ENCODE assay signal across 9 cellular contexts in the genomic region with DNA sequence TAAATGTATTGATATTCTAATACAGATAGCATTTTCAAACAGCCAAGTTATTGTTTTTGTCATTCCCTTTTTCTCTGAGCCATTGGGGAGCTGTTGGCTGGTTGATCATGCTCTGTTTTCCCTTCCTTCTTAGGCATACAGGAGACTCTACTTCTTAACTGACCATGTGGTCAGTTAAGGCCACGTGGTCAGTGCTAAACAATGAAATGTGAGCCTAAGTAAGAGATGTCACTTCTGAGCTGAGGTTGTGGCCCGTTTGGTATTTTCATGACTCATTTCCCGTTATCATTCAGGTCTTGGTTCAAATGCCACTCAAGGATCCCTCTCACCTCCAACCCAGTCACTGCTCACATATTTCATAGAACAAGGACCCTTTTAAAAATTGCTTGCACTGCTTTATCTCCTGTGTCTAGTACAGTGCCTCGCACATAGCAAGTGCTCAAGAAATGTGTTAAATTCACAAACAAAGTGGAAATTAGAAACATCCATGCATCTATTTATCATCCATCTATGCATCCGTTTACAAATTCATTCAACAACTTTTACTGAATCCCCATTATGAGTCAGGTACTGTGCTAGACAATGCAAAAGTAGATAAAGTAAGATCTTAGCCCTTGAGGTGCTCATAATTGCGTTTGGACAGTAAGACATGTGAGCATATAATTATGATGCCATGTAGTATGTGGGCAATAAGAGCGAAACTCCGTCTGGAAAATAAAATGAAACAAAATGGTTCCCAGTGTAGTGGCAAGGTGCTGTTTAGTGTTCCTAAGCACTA. TPM values are rescaled to one million over a fixed set of nuclear protein-coding genes. Genes with fewer than 3 reads are reported as not detected.
A peak's percentile ranks its signal among the peaks of the same experiment; 100 is the strongest.
DNase-seq lines count a peak whose midpoint lies in the region; ATAC-seq, FAIRE-seq and TF ChIP-seq lines count a peak whose summit lies in the region.
"Had no signal": no experiment of that assay in that cellular context is flagged by ENCODE, and none has a peak within 500 bp of the region (broad histone marks: within the 10 kb centered on the region; RNA-seq: fewer than 3 reads in every experiment).

No MANE protein-coding gene starts in this region.

- no peaks in the 10 kb centered on the region for H3K27me3 Mint-ChIP-seq in natural killer cell treated with Interleukin-12 subunit alpha and Interleukin-12 subunit beta and Interleukin-15 and Interleukin-18, amount 100 ng/mL, for 72 hours

- no peaks in the 10 kb centered on the region for H3K36me3 Mint-ChIP-seq in natural killer cell treated with Interleukin-12 subunit alpha and Interleukin-12 subunit beta and Interleukin-15 and Interleukin-18, amount 100 ng/mL, for 72 hours

- peak overlapping the region; percentile 82 to 89 for H3K27ac Mint-ChIP-seq in natural killer cell treated with Interleukin-12 subunit alpha and Interleukin-12 subunit beta and Interleukin-15 and Interleukin-18, amount 100 ng/mL, for 72 hours

- FAIRE-seq in D721Med (lab: Jason Lieb, UNC) (no peak), GM19239 (lab: Jason Lieb, UNC) (no peak)
- FAIRE-seq: endometrium had no signal

- peak; percentile 33 to 35 for DNase-seq in activated T-cell treated with anti-CD3 and anti-CD28 coated beads, Interleukin-2, amount 50 U/mL, for 48 hours
- peak; percentile 69 for DNase-seq in natural killer cell treated with Interleukin-12 subunit alpha and Interleukin-12 subunit beta and Interleukin-15 and Interleukin-18, amount 100 ng/mL, for 72 hours (ENCODE audit: low spot score)
- DNase-seq in D721Med (ENCODE audit: insufficient read length, low spot score) (no peak), G401 (ENCODE audit: low spot score) (no peak), GM19239 (ENCODE audit: insufficient read length, low spot score) (no peak), NCI-H446 treated with DMSO at 0.1 percent for 48 hours (lab: John Stamatoyannopoulos, UW) (no peak)

- in situ Hi-C loops in G401 (cut with HindIII; ENCODE audit: low sequenced_read_pairs): no loop called here

- TF ChIP-seq CTCF in D721Med (IDR thresholded peaks at IDR 0.05; ENCODE audit: insufficient read depth, missing control alignments): no peak

- peak overlapping the region; percentile 72 for H3K4me3 Mint-ChIP-seq in natural killer cell treated with Interleukin-12 subunit alpha and Interleukin-12 subunit beta and Interleukin-15 and Interleukin-18, amount 100 ng/mL, for 72 hours

- H3K9me3 Mint-ChIP-seq in natural killer cell treated with Interleukin-12 subunit alpha and Interleukin-12 subunit beta and Interleukin-15 and Interleukin-18, amount 100 ng/mL, for 72 hours: no peaks in the 10 kb centered on the region

- H3K4me1 Mint-ChIP-seq in natural killer cell treated with Interleukin-12 subunit alpha and Interleukin-12 subunit beta and Interleukin-15 and Interleukin-18, amount 100 ng/mL, for 72 hours (ENCODE audit: low read depth in 2 of 2): peaks cover 16 to 35% of the 10 kb centered on the region in 2 donors

- ATAC-seq in GM19035 (IDR thresholded peaks at IDR 0.05; ENCODE audit: unreplicated experiment) (peak; percentile 57), HG03354 (IDR thresholded peaks at IDR 0.05; ENCODE audit: poor library complexity, severe bottlenecking, unreplicated experiment) (peak; percentile 82)
- peak; percentile 94 to 95 for ATAC-seq in natural killer cell treated with Interleukin-12 subunit alpha and Interleukin-12 subunit beta and Interleukin-15 and Interleukin-18, amount 100 ng/mL, for 72 hours

RNA-seq across cellular contexts. Expression of a gene that starts 50.7 kb away (rescaled TPM):
- total RNA-seq in natural killer cell treated with Interleukin-12 subunit alpha and Interleukin-12 subunit beta and Interleukin-15 and Interleukin-18, amount 100 ng/mL, for 72 hours: 10 to 100 TPM; 30.4 to 31.9 TPM
- total RNA-seq in G401 (2014; rRNA removed; shearing (Covaris generic)): 10.8 and 18.5 TPM in 2 replicates

Comparison
In these comparisons a context has a peak if more than half of its experiments do, and no peak if none do; other contexts are left out.
1. DNase-seq: peak in activated T-cell treated with anti-CD3 and anti-CD28 coated beads, Interleukin-2, amount 50 U/mL, for 48 hours (2 of 2) and natural killer cell treated with Interleukin-12 subunit alpha and Interleukin-12 subunit beta and Interleukin-15 and Interleukin-18, amount 100 ng/mL, for 72 hours (single experiment); none in D721Med (single experiment), G401 (single experiment), GM19239 (single experiment) and NCI-H446 treated with DMSO at 0.1 percent for 48 hours (single experiment).
2. Peak in every context shown above with its lines, with median percentiles within 50 percentile points of each other: ATAC-seq.